Comparison of ENCODE assay signal across 1 cellular context in the genomic region with DNA sequence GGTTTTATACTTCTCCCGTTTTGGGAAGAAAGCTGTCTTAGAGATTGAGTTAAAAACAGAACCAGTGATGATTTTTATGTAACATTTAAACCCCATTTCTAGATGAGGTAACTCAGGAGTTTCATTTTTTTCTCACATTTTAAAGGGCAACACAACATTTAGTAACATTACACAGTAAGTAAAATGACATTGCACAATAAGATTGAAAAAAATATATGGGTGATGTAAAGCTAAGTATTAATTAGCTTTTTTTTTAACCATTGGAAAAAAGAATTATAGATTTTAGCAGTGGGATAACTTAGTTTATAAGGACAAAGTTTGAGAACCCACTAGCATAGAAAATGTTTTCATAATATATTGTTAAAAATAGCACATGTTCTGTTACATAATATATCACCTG.
TF ChIP-seq lines count a peak whose summit lies in the region.

No MANE protein-coding gene starts in this region.

TF ChIP-seq in K562, 482 proteins besides CTCF, POLR2A, EP300 and RAD21:
- no peak for TF ChIP-seq ZNF124 (CRISPR knock-in tag; IDR thresholded peaks at IDR 0.05)
- no peak for TF ChIP-seq CEBPG (CRISPR knock-in tag; IDR thresholded peaks at IDR 0.05)
- TF ChIP-seq CEBPG (tag; conservative IDR thresholded peaks at IDR 0.05 in 1 of 2, IDR thresholded peaks at IDR 0.05 in 1 of 2), result peak; percentile 45 to 65; a peak in 2 of 4 replicates
- no peak for TF ChIP-seq ZSCAN29 (IDR thresholded peaks at IDR 0.05)
- TF ChIP-seq CEBPB (tag; IDR thresholded peaks at IDR 0.05), result peak; percentile 30
